8 cellular contexts compared by ENCODE assay signal in the genomic region with DNA sequence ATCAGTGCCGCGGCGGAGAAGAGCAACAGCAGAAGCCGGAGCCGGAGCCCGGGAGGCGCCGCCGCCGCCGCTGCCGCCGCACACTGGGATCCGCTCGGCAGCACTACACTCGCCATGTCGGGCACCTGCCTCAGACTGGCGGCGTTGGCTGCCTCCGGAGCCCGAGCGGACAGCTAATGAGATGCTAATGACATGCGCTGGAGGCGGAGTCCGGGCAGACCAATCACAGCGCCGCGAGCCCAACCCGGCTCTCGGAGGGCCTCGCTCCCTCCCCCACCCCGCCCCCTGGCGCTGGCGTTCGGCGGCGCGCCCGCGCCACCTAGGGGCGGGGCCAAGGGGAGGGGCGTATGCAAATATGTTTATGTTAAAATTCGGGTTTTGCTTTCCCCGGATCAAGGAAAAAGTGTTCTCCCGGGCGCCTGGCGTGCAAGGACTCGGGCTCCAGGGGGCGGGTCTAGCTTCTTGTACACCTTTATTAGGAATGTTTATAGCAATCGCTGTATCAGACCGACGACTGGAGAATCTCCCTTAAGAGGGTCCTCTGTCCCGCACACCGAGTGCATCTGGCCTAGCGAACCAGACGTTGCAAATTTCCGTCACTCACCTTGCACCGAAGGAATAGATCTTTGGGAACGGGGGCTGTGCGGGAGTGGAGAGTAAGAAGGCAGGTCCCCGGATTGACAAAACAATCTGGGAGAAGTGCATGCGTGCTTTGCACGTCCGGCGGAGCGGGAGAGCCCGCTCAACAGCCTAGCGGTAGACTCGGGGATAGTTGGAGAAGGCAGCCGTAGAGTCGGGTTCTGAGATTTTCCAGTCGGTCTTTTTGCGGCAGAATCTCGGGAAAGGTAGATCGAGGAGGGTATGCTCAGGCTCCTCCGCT. TPM values are rescaled to one million over a fixed set of nuclear protein-coding genes. Genes with fewer than 3 reads are reported as not detected.
A peak's percentile ranks its signal among the peaks of the same experiment; 100 is the strongest.
DNase-seq lines count a peak whose midpoint lies in the region; ATAC-seq and TF ChIP-seq lines count a peak whose summit lies in the region.

A gene (minus strand): TSS at position 137 of the 880 bp plus-strand sequence.

- intact Hi-C loops in head of caudate nucleus (cut with DNase I), result loop anchor here (5.0 kb wide), 1 partner anchor 167 kb away; no protein-coding TSS in a partner anchor

- TF ChIP-seq CTCF in AG09309 (IDR thresholded peaks at IDR 0.05; ENCODE audit: control insufficient read depth, insufficient read depth, low read depth, low read length, missing control alignments) (peak; percentile 64), LNCaP clone FGC (IDR thresholded peaks at IDR 0.05; ENCODE audit: control insufficient read depth, extremely low read depth, insufficient read depth) (peak; percentile 44)

- peaks cover 6% of the 10 kb centered on the region; the same call in 1 of the 2 replicates for H3K27me3 ChIP-seq in SJSA1 (replicated peaks)

- peaks cover 8% of the 10 kb centered on the region for H3K4me1 Mint-ChIP-seq in activated naive CD8-positive, alpha-beta T cell treated with anti-CD3 and anti-CD28 coated beads for 36 hours

- no peak within 1 kb of the TSS for H3K27ac ChIP-seq in SJSA1
- H3K27ac ChIP-seq in substantia nigra (ENCODE audit: low read depth, low read length, poor library complexity, severe bottlenecking), result peak within 1 kb of the TSS; percentile 97

- peak within 1 kb of the TSS; percentile 45 for H3K4me3 Mint-ChIP-seq in activated naive CD8-positive, alpha-beta T cell treated with anti-CD3 and anti-CD28 coated beads for 36 hours

- H3K9me3 ChIP-seq in SJSA1 (replicated peaks), result no peaks in the 10 kb centered on the region

- peaks cover 57% of the 10 kb centered on the region for H3K27me3 Mint-ChIP-seq in activated naive CD8-positive, alpha-beta T cell treated with anti-CD3 and anti-CD28 coated beads for 36 hours

- no peak within 1 kb of the TSS for H3K27ac Mint-ChIP-seq in activated naive CD8-positive, alpha-beta T cell treated with anti-CD3 and anti-CD28 coated beads for 36 hours

- peaks cover 1% of the 10 kb centered on the region for H3K9me3 Mint-ChIP-seq in activated naive CD8-positive, alpha-beta T cell treated with anti-CD3 and anti-CD28 coated beads for 36 hours

- peaks cover 11% of the 10 kb centered on the region for H3K4me1 ChIP-seq in SJSA1 (replicated peaks)

- no peaks in the 10 kb centered on the region for H3K36me3 ChIP-seq in SJSA1

- DNase-seq in AG09309 (ENCODE audit: low read depth) (peak; percentile 66), LNCaP clone FGC (ENCODE audit: low read depth) (peak; percentile 86), SJSA1 (ENCODE audit: low read depth in 1 of 2, low spot score in 2 of 2) (peak; percentile 67 to 76), head of caudate nucleus (peak; percentile 97 to 100 (median 99)), nucleus accumbens (lab: John Stamatoyannopoulos, UW) (peak; percentile 71 to 99 (median 97)), substantia nigra (lab: John Stamatoyannopoulos, UW) (peak; percentile 79 to 100 (median 97))
- peak; percentile 64 for DNase-seq in activated naive CD8-positive, alpha-beta T cell treated with anti-CD3 and anti-CD28 coated beads for 36 hours

- H3K4me3 ChIP-seq in AG09309 (ENCODE audit: control insufficient read depth, low read depth, low read length), result peak within 1 kb of the TSS; percentile 69
- peak within 1 kb of the TSS; percentile 49 for H3K4me3 ChIP-seq in LNCaP clone FGC (ENCODE audit: low read depth, low read length)
- peak within 1 kb of the TSS; percentile 39 for H3K4me3 ChIP-seq in SJSA1

- no peaks in the 10 kb centered on the region for H3K36me3 Mint-ChIP-seq in activated naive CD8-positive, alpha-beta T cell treated with anti-CD3 and anti-CD28 coated beads for 36 hours

- peak; percentile 80 for ATAC-seq in GM19397 (IDR thresholded peaks at IDR 0.05; ENCODE audit: unreplicated experiment)

RNA-seq across cellular contexts. Expression of the gene that starts here (rescaled TPM):
- 3.2 and 4.1 TPM in 2 replicates for total RNA-seq in SJSA1 (2014; rRNA removed; shearing (Covaris generic))
- not detected for total RNA-seq in activated naive CD8-positive, alpha-beta T cell treated with anti-CD3 and anti-CD28 coated beads for 36 hours

Comparison
In these comparisons a context has a peak if more than half of its experiments do, and no peak if none do; other contexts are left out.
1. Peak in DNase-seq in activated naive CD8-positive, alpha-beta T cell treated with anti-CD3 and anti-CD28 coated beads for 36 hours; RNA of the gene not detected or under 1 TPM.